In the genomic region with DNA sequence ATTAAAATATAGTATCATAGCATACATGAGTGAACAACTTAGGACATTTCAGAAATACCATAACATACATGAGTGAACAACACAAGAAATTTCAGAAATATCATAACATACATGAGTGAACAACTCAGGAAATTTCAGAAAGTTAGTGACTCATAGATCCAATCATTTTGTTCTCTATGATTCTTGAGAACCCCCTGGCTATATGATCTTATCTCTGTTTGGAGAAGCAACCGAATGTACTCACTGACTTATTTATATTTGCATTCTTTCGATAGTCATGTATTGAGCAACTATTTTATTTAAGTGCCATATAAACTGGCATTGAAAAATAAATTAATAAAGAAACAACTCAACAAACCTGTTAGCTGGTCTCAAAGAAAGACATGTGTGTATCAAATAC, we compare ENCODE assay signal across 20 cellular contexts.
A peak's percentile ranks its signal among the peaks of the same experiment; 100 is the strongest.
DNase-seq lines count a peak whose midpoint lies in the region; ATAC-seq, FAIRE-seq and TF ChIP-seq lines count a peak whose summit lies in the region.
"Had no signal": no experiment of that assay in that cellular context is flagged by ENCODE, and none has a peak within 500 bp of the region (broad histone marks: within the 10 kb centered on the region; RNA-seq: fewer than 3 reads in every experiment).

No MANE protein-coding gene starts in this region.

- H2BK120ac ChIP-seq in IMR-90 (ENCODE audit: low read depth, low read length), result no peak overlapping the region

- no peak for FAIRE-seq in A549 (lab: Jason Lieb, UNC)
- FAIRE-seq in urothelium cell line (lab: Jason Lieb, UNC), result no peak
- FAIRE-seq: H1 had no signal

- no peaks in the 10 kb centered on the region for H3K4me1 ChIP-seq in A549
- peaks cover 2% of the 10 kb centered on the region; the same call in 1 of the 2 replicates for H3K4me1 ChIP-seq in IMR-90 (ENCODE audit: control insufficient read depth, insufficient read depth, low read length)
- H3K4me1 ChIP-seq in foreskin keratinocyte, result peaks cover 8% of the 10 kb centered on the region

- no peak overlapping the region for H2BK20ac ChIP-seq in IMR-90 (ENCODE audit: low read depth, low read length)

- H4K8ac ChIP-seq in IMR-90 (ENCODE audit: low read depth in 2 of 2, low read length in 2 of 2), result no peak overlapping the region

- TF ChIP-seq EP300 in A549 (IDR thresholded peaks at IDR 0.05), result no peak

- H2BK15ac ChIP-seq in IMR-90 (ENCODE audit: low read depth, low read length), result no peak overlapping the region

- H3K4me2 ChIP-seq in A549 (no peak overlapping the region), IMR-90 (ENCODE audit: low read depth, low read length) (no peak overlapping the region)

- no peak overlapping the region for H3K4ac ChIP-seq in IMR-90 (ENCODE audit: low read depth, low read length)

- no peak overlapping the region for H4K5ac ChIP-seq in IMR-90 (ENCODE audit: low read depth, low read length)

- H2AFZ ChIP-seq in IMR-90 (replicated peaks; ENCODE audit: low read length, poor library complexity), result no peak overlapping the region

- intact Hi-C loops in IMR-90 (cut with micrococcal nuclease), result no loop called here

- dilution Hi-C loops in IMR-90 (cut with HindIII; ENCODE audit: low sequenced_read_pairs, unreplicated experiment), result no loop called here

- H3K9ac ChIP-seq in IMR-90 (ENCODE audit: low read depth, low read length), result no peak overlapping the region

- H3K27ac ChIP-seq in A549 (no peak overlapping the region), IMR-90 (ENCODE audit: insufficient read depth, low read length) (no peak overlapping the region), foreskin keratinocyte (peak overlapping the region; percentile 13)

- H3K27me3 ChIP-seq in IMR-90 (ENCODE audit: control insufficient read depth, insufficient read depth, low read length) (no peaks in the 10 kb centered on the region), foreskin keratinocyte (no peaks in the 10 kb centered on the region)

- no peak overlapping the region for H2AK9ac ChIP-seq in IMR-90 (replicated peaks; ENCODE audit: low read depth, low read length, poor library complexity)

- H2BK5ac ChIP-seq in IMR-90 (ENCODE audit: low read depth, low read length, poor library complexity, severe bottlenecking), result no peak overlapping the region

- H3K14ac ChIP-seq in IMR-90 (replicated peaks; ENCODE audit: low read depth, low read length), result no peak overlapping the region; the same call in 1 of the 2 replicates

- H4K20me1 ChIP-seq in IMR-90 (ENCODE audit: insufficient read depth, low read length), result no peaks in the 10 kb centered on the region

- H4K91ac ChIP-seq in IMR-90 (ENCODE audit: insufficient read depth, low read depth, low read length), result no peak overlapping the region

- BruUV-seq in IMR-90 (replicated peaks; lab: Mats Ljungman, UMichigan), result no TSS peak

- no peak overlapping the region for H3K56ac ChIP-seq in IMR-90 (ENCODE audit: extremely low read depth, insufficient read depth, low read length)

- H3K23ac ChIP-seq in IMR-90 (ENCODE audit: low read depth, low read length), result no peak overlapping the region

- POLR2A ChIA-PET in A549 (lab: Yijun Ruan, JAX) (no interaction called here), IMR-90 (lab: Charles Lee; ENCODE audit: unreplicated experiment) (interaction anchor here (0.6 kb wide), 1 partner anchor 16 kb away, joined by 3 read pairs; no protein-coding TSS in a partner anchor)

- no peaks in the 10 kb centered on the region for H3K36me3 ChIP-seq in IMR-90 (ENCODE audit: control insufficient read depth, insufficient read depth, low read length)

- ATAC-seq in A549, result no peak
- peak; percentile 76 for ATAC-seq in IMR-90 (ENCODE audit: low read depth)
- ATAC-seq in foreskin keratinocyte, result peak; percentile 95
- ATAC-seq in GM21576 (IDR thresholded peaks at IDR 0.05; ENCODE audit: unreplicated experiment), result no peak
- ATAC-seq in HG03045 (IDR thresholded peaks at IDR 0.05; ENCODE audit: unreplicated experiment), result no peak
- ATAC-seq: activated T-helper 17 cell treated with anti-CD3 and anti-CD28 coated beads, Interleukin-2, amount 50 U/mL, for 72 hours; left colon; T-cell had no signal

- H3K9me3 ChIP-seq in A549 (0 out of 3 replicates have a peak, but pooled peaks cover 3% of the 10 kb centered on the region), IMR-90 (ENCODE audit: control insufficient read depth, insufficient read depth, low read length) (no peaks in the 10 kb centered on the region; the same call in 1 of the 2 replicates)

- 0% methylated on average over 2 of the region's 2 CpGs for WGBS in A549 (ENCODE audit: missing lambda C conversion rate)
- no CpG with 5 or more reads among the region's 2 CpGs for WGBS in IMR-90 (ENCODE audit: extremely low coverage in 2 of 2, insufficient read length in 1 of 2), 2 experiments

- no peak for TF ChIP-seq POLR2A in A549 (IDR thresholded peaks at IDR 0.05; ENCODE audit: low read length)
- TF ChIP-seq POLR2A in IMR-90 (IDR thresholded peaks at IDR 0.05; ENCODE audit: low read depth, low read length), result no peak

- no peak for DNase-seq in A549 (ENCODE audit: low read depth in 1 of 2, low spot score in 1 of 2)
- DNase-seq in IMR-90, result peak; percentile 41
- DNase-seq in T47D (ENCODE audit: low read depth in 1 of 2, low spot score in 1 of 2), result peak; percentile 7 to 72
- peak; percentile 71 to 89 for DNase-seq in foreskin keratinocyte
- no peak for DNase-seq in urothelium cell line (ENCODE audit: low spot score)
- no peak for DNase-seq in OCI-M1 (lab: John Stamatoyannopoulos, UW)
- DNase-seq: activated CD4-positive, alpha-beta T cell treated with anti-CD3 and anti-CD28 coated beads, Interleukin-2, amount 50 U/mL, for 48 hours; activated CD8-positive, alpha-beta memory T cell treated with anti-CD3 and anti-CD28 coated beads, Interleukin-2, amount 50 U/mL, for 48 hours; activated naive CD4-positive, alpha-beta T cell treated with anti-CD3 and anti-CD28 coated beads, Interleukin-2, amount 50 U/mL, for 16 hours; AML-193; aorta; left colon; NCI-H1092 treated with DMSO at 0.1 percent for 48 hours; NCI-H187 treated with DMSO at 0.1 percent for 48 hours; NCI-H526; T-cell had no signal

- TF ChIP-seq RAD21 in A549 (conservative IDR thresholded peaks at IDR 0.05 in 1 of 2, IDR thresholded peaks at IDR 0.05 in 1 of 2) (no peak), IMR-90 (IDR thresholded peaks at IDR 0.05; ENCODE audit: low read length) (no peak)

- H2AK5ac ChIP-seq in IMR-90 (ENCODE audit: low read depth, low read length), result no peak overlapping the region

- no peaks in the 10 kb centered on the region for H3K79me1 ChIP-seq in IMR-90 (ENCODE audit: low read depth in 1 of 2, low read length in 2 of 2)

- H3K18ac ChIP-seq in IMR-90 (ENCODE audit: low read depth, low read length), result no peak overlapping the region; the same call in 1 of the 2 replicates

- CTCF ChIA-PET in A549 (lab: Yijun Ruan, JAX), result interaction anchor here (0.5 to 1.0 kb wide), 2 partner anchors 15 to 189 kb away, joined by 4 to 5 read pairs; no protein-coding TSS in a partner anchor
- CTCF ChIA-PET in IMR-90 (lab: Yijun Ruan, JAX), result no interaction called here

- H3K4me3 ChIP-seq in A549 (no peak overlapping the region), IMR-90 (ENCODE audit: insufficient read depth, low read depth, low read length) (no peak overlapping the region)

- TF ChIP-seq CTCF in A549 (IDR thresholded peaks at IDR 0.05) (no peak), IMR-90 (conservative IDR thresholded peaks at IDR 0.05; ENCODE audit: low read depth, low read length) (no peak), foreskin keratinocyte (conservative IDR thresholded peaks at IDR 0.05) (no peak)

- in situ Hi-C loops in IMR-90 (cut with MboI; ENCODE audit: low sequenced_read_pairs) (no loop called here), T47D (cut with HindIII; ENCODE audit: low pct_unique_long_range_greater_than_20kb, low sequenced_read_pairs) (no loop called here)

- no peaks in the 10 kb centered on the region for H3K9me1 ChIP-seq in IMR-90 (ENCODE audit: insufficient read depth, low read length)

TF ChIP-seq in A549, 52 proteins besides CTCF, POLR2A, EP300 and RAD21:
- no peak for TF ChIP-seq NPAS2 (CRISPR knock-in tag; IDR thresholded peaks at IDR 0.05; ENCODE audit: borderline replicate concordance)
- no peak for TF ChIP-seq TP53 (CRISPR knock-in tag; IDR thresholded peaks at IDR 0.05)
- TF ChIP-seq CBX8 (IDR thresholded peaks at IDR 0.05), result no peak
- TF ChIP-seq GATA3 (IDR thresholded peaks at IDR 0.05; ENCODE audit: borderline replicate concordance), result peak; percentile 25; the same call in 1 of the 2 replicates
- TF ChIP-seq, protein P1, sequence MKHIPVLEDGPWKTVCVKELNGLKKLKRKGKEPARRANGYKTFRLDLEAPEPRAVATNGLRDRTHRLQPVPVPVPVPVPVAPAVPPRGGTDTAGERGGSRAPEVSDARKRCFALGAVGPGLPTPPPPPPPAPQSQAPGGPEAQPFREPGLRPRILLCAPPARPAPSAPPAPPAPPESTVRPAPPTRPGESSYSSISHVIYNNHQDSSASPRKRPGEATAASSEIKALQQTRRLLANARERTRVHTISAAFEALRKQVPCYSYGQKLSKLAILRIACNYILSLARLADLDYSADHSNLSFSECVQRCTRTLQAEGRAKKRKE (CRISPR knock-in tag; IDR thresholded peaks at IDR 0.05; ENCODE audit: low read depth), result no peak
TF ChIP-seq in A549: peak in this region for 1.

TF ChIP-seq in IMR-90, 13 proteins besides CTCF, POLR2A, EP300 and RAD21:
- TF ChIP-seq MAFK (IDR thresholded peaks at IDR 0.05; ENCODE audit: low read depth, low read length) (no peak), CEBPB (IDR thresholded peaks at IDR 0.05; ENCODE audit: low read depth, low read length) (peak; percentile 64), RFX5 (IDR thresholded peaks at IDR 0.05; ENCODE audit: low read depth, low read length) (no peak), MAZ (IDR thresholded peaks at IDR 0.05; ENCODE audit: borderline replicate concordance, low read depth, low read length) (no peak)

Comparison
In these comparisons a context has a peak if more than half of its experiments do, and no peak if none do; other contexts are left out.
1. ATAC-seq: peak in IMR-90 (single experiment) and foreskin keratinocyte (single experiment); none in A549 (0 of 2), GM21576 (single experiment) and HG03045 (single experiment).
2. DNase-seq: peak in IMR-90 (single experiment), T47D (2 of 2) and foreskin keratinocyte (2 of 2); none in A549 (0 of 2), urothelium cell line (single experiment) and OCI-M1 (single experiment).